ENCODE assay signal across 8 cellular contexts in genomic region chr20:19973920-19974620, GRCh38. TPM values are rescaled to one million over a fixed set of nuclear protein-coding genes. Genes with fewer than 3 reads are reported as not detected.
DNase-seq lines count a peak whose midpoint lies in the region; ATAC-seq and TF ChIP-seq lines count a peak whose summit lies in the region.

No MANE protein-coding gene starts in this region.

- H3K4me1 Mint-ChIP-seq in endodermal cell = peaks cover 38% of the 10 kb centered on the region
- H3K4me1 Mint-ChIP-seq in mesothelial cell of epicardium = peaks cover 55% of the 10 kb centered on the region

- H3K27me3 ChIP-seq in endodermal cell (ENCODE audit: control insufficient read depth, insufficient read depth, low read length, poor library complexity, severe bottlenecking) = no peaks in the 10 kb centered on the region
- H3K27me3 ChIP-seq in uterus = no peaks in the 10 kb centered on the region

- no peak overlapping the region for H3K9ac ChIP-seq in endodermal cell (ENCODE audit: extremely low read depth, low read length, poor library complexity, severe bottlenecking)

- H3K9me3 ChIP-seq in endodermal cell (ENCODE audit: control insufficient read depth, low read length) (peaks cover 9% of the 10 kb centered on the region), uterus (no peaks in the 10 kb centered on the region)

- peak; percentile 34 for DNase-seq in NCI-H2107 treated with DMSO at 0.1 percent for 48 hours (lab: John Stamatoyannopoulos, UW; ENCODE audit: unreplicated experiment)
- DNase-seq in NCI-H2107 (lab: John Stamatoyannopoulos, UW) = no peak
- no peak for DNase-seq in endodermal cell
- no peak for DNase-seq in mesothelial cell of epicardium (ENCODE audit: low spot score in 2 of 2, unreplicated experiment in 2 of 2)
- peak; percentile 64 to 79 for DNase-seq in uterus
- no peak for DNase-seq in NCI-H1105 treated with DMSO at 0.1 percent for 48 hours (lab: John Stamatoyannopoulos, UW)

- TF ChIP-seq POLR2A in uterus (IDR thresholded peaks at IDR 0.05) = no peak

- H3K9me3 Mint-ChIP-seq in endodermal cell (peaks cover 5% of the 10 kb centered on the region), mesothelial cell of epicardium (no peaks in the 10 kb centered on the region)

- no peaks in the 10 kb centered on the region for H3K27me3 Mint-ChIP-seq in endodermal cell (ENCODE audit: insufficient read depth)
- H3K27me3 Mint-ChIP-seq in mesothelial cell of epicardium (ENCODE audit: low read depth) = no peaks in the 10 kb centered on the region

- intact Hi-C loops in uterus (cut with DNase I; ENCODE audit: low total_unique reads) = no loop called here

- peaks cover 6% of the 10 kb centered on the region for H3K4me1 ChIP-seq in endodermal cell (ENCODE audit: control insufficient read depth, insufficient read depth, low read length)
- peaks cover 5 to 7% of the 10 kb centered on the region in 2 donors for H3K4me1 ChIP-seq in uterus

- peak overlapping the region; percentile 76 for H3K27ac Mint-ChIP-seq in endodermal cell
- H3K27ac Mint-ChIP-seq in mesothelial cell of epicardium = peak overlapping the region; percentile 98

- 96 to 100% methylated on average over 1 to 6 of the region's 8 CpGs for WGBS in endodermal cell (ENCODE audit: insufficient coverage in 1 of 2, insufficient read length in 1 of 2), 2 experiments

- H3K36me3 ChIP-seq in endodermal cell (ENCODE audit: control insufficient read depth, insufficient read depth, low read length) (no peaks in the 10 kb centered on the region), uterus (no peaks in the 10 kb centered on the region)

- ATAC-seq in HG03280 (IDR thresholded peaks at IDR 0.05; ENCODE audit: unreplicated experiment) (no peak), HG03097 (IDR thresholded peaks at IDR 0.05; ENCODE audit: low FRiP score, unreplicated experiment) (no peak)

- H3K27ac ChIP-seq in endodermal cell (ENCODE audit: low read depth, low read length) (no peak overlapping the region), uterus (peak overlapping the region; percentile 87 to 96)

- H3K4me3 ChIP-seq in endodermal cell (ENCODE audit: low read length) (no peak overlapping the region), uterus (no peak overlapping the region)

- TF ChIP-seq CTCF in endodermal cell (conservative IDR thresholded peaks at IDR 0.05) = no peak
- no peak for TF ChIP-seq CTCF in mesothelial cell of epicardium (IDR thresholded peaks at IDR 0.05; ENCODE audit: unreplicated experiment)
- TF ChIP-seq CTCF in uterus (IDR thresholded peaks at IDR 0.05) = no peak

- H3K36me3 Mint-ChIP-seq in endodermal cell (ENCODE audit: low read depth) (peaks cover 12% of the 10 kb centered on the region), mesothelial cell of epicardium (peaks cover 37% of the 10 kb centered on the region)

- no peak overlapping the region for H3K4me3 Mint-ChIP-seq in endodermal cell
- H3K4me3 Mint-ChIP-seq in mesothelial cell of epicardium = peak overlapping the region; percentile 60

RNA-seq across cellular contexts. Expression of gene NAA20, which starts 43.1 kb away (rescaled TPM):
- total RNA-seq in endodermal cell (10 to 100 TPM; 35.1 to 39.4 TPM), mesothelial cell of epicardium (34.0 to 38.9 TPM (median 36.9 TPM) in 3 replicates), uterus (10 to 100 TPM; 24.7 to 55.7 (median 35.2) TPM)
- 37.8 TPM for polyA plus RNA-seq in endodermal cell (2013, experiment 1 of 2)
- 40.2 TPM for polyA plus RNA-seq in endodermal cell (2013, experiment 2 of 2)

Comparison
In these comparisons a context has a peak if more than half of its experiments do, and no peak if none do; other contexts are left out.
1. DNase-seq: peak in NCI-H2107 treated with DMSO at 0.1 percent for 48 hours (single experiment) and uterus (2 of 2); none in NCI-H2107 (single experiment), endodermal cell (single experiment), mesothelial cell of epicardium (0 of 2) and NCI-H1105 treated with DMSO at 0.1 percent for 48 hours (single experiment).